19 cellular contexts compared by ENCODE assay signal in genomic region chr3:42477696-42478095, GRCh38. TPM values are rescaled to one million over a fixed set of nuclear protein-coding genes. Genes with fewer than 3 reads are reported as not detected.
DNase-seq lines count a peak whose midpoint lies in the region; ATAC-seq and TF ChIP-seq lines count a peak whose summit lies in the region.
"Had no signal": no experiment of that assay in that cellular context is flagged by ENCODE, and none has a peak within 500 bp of the region (broad histone marks: within the 10 kb centered on the region; RNA-seq: fewer than 3 reads in every experiment).

No MANE protein-coding gene starts in this region.

- H2AK5ac ChIP-seq in trophoblast cell (ENCODE audit: low read length) = peak overlapping the region; percentile 69

- H2BK5ac ChIP-seq in trophoblast cell (ENCODE audit: low read depth, low read length, poor library complexity) = no peak overlapping the region

- H3K4ac ChIP-seq in trophoblast cell (ENCODE audit: low read depth, low read length) = no peak overlapping the region

- TF ChIP-seq CTCF in breast epithelium (IDR thresholded peaks at IDR 0.05) (no peak), mammary epithelial cell (conservative IDR thresholded peaks at IDR 0.05 in 1 of 2, IDR thresholded peaks at IDR 0.05 in 1 of 2; ENCODE audit: extremely low read depth in 1 of 2, insufficient read depth in 1 of 2, low read depth in 1 of 2, low read length in 2 of 2) (no peak), VCaP (conservative IDR thresholded peaks at IDR 0.05) (no peak), adrenal gland (IDR thresholded peaks at IDR 0.05) (no peak), upper lobe of left lung (IDR thresholded peaks at IDR 0.05) (no peak)

- H2BK120ac ChIP-seq in trophoblast cell (ENCODE audit: insufficient read depth, low read length, poor library complexity) = no peak overlapping the region

- no peak overlapping the region for H4K8ac ChIP-seq in trophoblast cell (ENCODE audit: low read depth, low read length)

- DNase-seq in breast epithelium (ENCODE audit: low spot score in 2 of 2) = no peak
- no peak for DNase-seq in mammary epithelial cell
- DNase-seq in trophoblast cell = no peak
- DNase-seq in adrenal gland = no peak
- DNase-seq in SKM-1 (lab: John Stamatoyannopoulos, UW; ENCODE audit: unreplicated experiment) = no peak
- no peak for DNase-seq in upper lobe of left lung
- DNase-seq: 8988T; Calu3; CD8-positive, alpha-beta T cell; DMS 273 treated with DMSO at 0.1 percent for 48 hours; DMS53; DND-41; EL; GOT3; H9; IMR-90 had no signal

- in situ Hi-C loops in mammary epithelial cell (cut with MboI; ENCODE audit: low sequenced_read_pairs in 2 of 2) = no loop called here

- H3K9me3 ChIP-seq in breast epithelium = peaks cover 0 to 4% of the 10 kb centered on the region in 2 donors
- H3K9me3 ChIP-seq in mammary epithelial cell (replicated peaks; ENCODE audit: insufficient read depth, low read length) = no peaks in the 10 kb centered on the region
- no peaks in the 10 kb centered on the region for H3K9me3 ChIP-seq in trophoblast cell (ENCODE audit: insufficient read depth, low read depth, low read length)
- peaks cover 0 to 14% (median 9%) of the 10 kb centered on the region in 3 donors for H3K9me3 ChIP-seq in adrenal gland (replicated peaks in 1 of 3)
- peaks cover 0 to 18% (median 11%) of the 10 kb centered on the region in 4 donors for H3K9me3 ChIP-seq in upper lobe of left lung

- H3K36me3 ChIP-seq in breast epithelium (no peaks in the 10 kb centered on the region), mammary epithelial cell (ENCODE audit: insufficient read depth, low read length) (no peaks in the 10 kb centered on the region), trophoblast cell (ENCODE audit: control insufficient read depth in 1 of 2, insufficient read depth in 2 of 2, low read length in 2 of 2) (no peaks in the 10 kb centered on the region), adrenal gland (replicated peaks in 1 of 2) (no peaks in the 10 kb centered on the region), upper lobe of left lung (no peaks in the 10 kb centered on the region)
- H3K36me3 ChIP-seq: BLaER1 had no signal

- 92% methylated on average over 2 of the region's 2 CpGs for WGBS in mammary epithelial cell (ENCODE audit: low coverage, missing lambda C conversion rate)
- no CpG with 5 or more reads among the region's 2 CpGs for WGBS in trophoblast cell (ENCODE audit: extremely low coverage, insufficient coverage, insufficient read length)
- 72 to 88% (median 73%) methylated on average over 1 to 2 of the region's 2 CpGs for WGBS in adrenal gland, 4 donors
- WGBS in upper lobe of left lung, 2 donors = 64 to 85% methylated on average over 2 of the region's 2 CpGs

- H3K23ac ChIP-seq in trophoblast cell (ENCODE audit: low read length) = no peak overlapping the region

- H2AFZ ChIP-seq in mammary epithelial cell (ENCODE audit: low read depth, low read length) (no peak overlapping the region), trophoblast cell (ENCODE audit: insufficient read depth, low read length, poor library complexity) (no peak overlapping the region)

- H4K20me1 ChIP-seq in mammary epithelial cell (ENCODE audit: insufficient read depth, low read length) = no peaks in the 10 kb centered on the region
- H4K20me1 ChIP-seq: BLaER1 had no signal

- H3K4me3 ChIP-seq in breast epithelium (no peak overlapping the region), mammary epithelial cell (replicated peaks in 1 of 3; ENCODE audit: insufficient read depth in 1 of 3, low read depth in 2 of 3, low read length in 3 of 3) (no peak overlapping the region), trophoblast cell (ENCODE audit: low read depth, low read length) (no peak overlapping the region), adrenal gland (no peak overlapping the region), upper lobe of left lung (no peak overlapping the region)
- H3K4me3 ChIP-seq: BLaER1 had no signal

- ATAC-seq in upper lobe of left lung (ENCODE audit: low FRiP score in 2 of 2) = no peak
- ATAC-seq: CD8-positive, alpha-beta T cell had no signal

- TF ChIP-seq EP300 in upper lobe of left lung (IDR thresholded peaks at IDR 0.05) = no peak

- no peak overlapping the region for H3K18ac ChIP-seq in trophoblast cell (ENCODE audit: low read length)

- CTCF ChIA-PET in mammary epithelial cell (lab: Charles Lee; ENCODE audit: low non-redundant PET) = no interaction called here

- no peaks in the 10 kb centered on the region for H3K27me3 ChIP-seq in breast epithelium
- no peaks in the 10 kb centered on the region for H3K27me3 ChIP-seq in mammary epithelial cell (ENCODE audit: insufficient read depth, low read length)
- no peaks in the 10 kb centered on the region for H3K27me3 ChIP-seq in trophoblast cell (ENCODE audit: insufficient read depth, low read length)
- H3K27me3 ChIP-seq in adrenal gland = no peaks in the 10 kb centered on the region
- H3K27me3 ChIP-seq in upper lobe of left lung = no peaks in the 10 kb centered on the region
- H3K27me3 ChIP-seq: BLaER1 had no signal

- H4K12ac ChIP-seq in trophoblast cell (ENCODE audit: low read depth, low read length) = no peak overlapping the region

- H4K91ac ChIP-seq in trophoblast cell (ENCODE audit: low read depth, low read length) = no peak overlapping the region

- H3K27ac ChIP-seq in breast epithelium (peak overlapping the region; percentile 44 to 89), mammary epithelial cell (ENCODE audit: insufficient read depth, low read depth, low read length) (no peak overlapping the region), VCaP (peak overlapping the region; percentile 98), trophoblast cell (ENCODE audit: low read depth, low read length) (no peak overlapping the region), adrenal gland (no peak overlapping the region), upper lobe of left lung (peak overlapping the region in 2 of 4 donors; percentile 13 to 81)
- H3K27ac ChIP-seq: BLaER1 had no signal

- dilution Hi-C loops in mammary epithelial cell (cut with HindIII; ENCODE audit: low sequenced_read_pairs) = no loop called here

- TF ChIP-seq POLR2A in breast epithelium (IDR thresholded peaks at IDR 0.05) (no peak), adrenal gland (IDR thresholded peaks at IDR 0.05) (no peak), upper lobe of left lung (IDR thresholded peaks at IDR 0.05) (no peak)

- H3K9ac ChIP-seq in mammary epithelial cell (ENCODE audit: insufficient read depth, low read length) (no peak overlapping the region), trophoblast cell (ENCODE audit: low read length) (no peak overlapping the region)
- H3K9ac ChIP-seq: BLaER1 had no signal

- intact Hi-C loops in breast epithelium (cut with DNase I; ENCODE audit: low total_unique reads) = no loop called here
- intact Hi-C loops in mammary epithelial cell (cut with micrococcal nuclease) = no loop called here
- intact Hi-C loops in adrenal gland (cut with DNase I) = no loop called here

- H3K79me1 ChIP-seq in trophoblast cell (ENCODE audit: low read length) = peaks cover 28% of the 10 kb centered on the region

- BruUV-seq in mammary epithelial cell (replicated peaks; lab: Mats Ljungman, UMichigan) = no TSS peak

- H3K79me2 ChIP-seq in mammary epithelial cell (ENCODE audit: insufficient read depth, low read length) (no peaks in the 10 kb centered on the region), trophoblast cell (ENCODE audit: control insufficient read depth, insufficient read depth, low read length, poor library complexity) (peaks cover 2% of the 10 kb centered on the region)

- H3K4me1 ChIP-seq in breast epithelium = peaks cover 0 to 19% of the 10 kb centered on the region in 2 donors
- peaks cover 28% of the 10 kb centered on the region for H3K4me1 ChIP-seq in mammary epithelial cell (ENCODE audit: insufficient read depth, low read length)
- H3K4me1 ChIP-seq in trophoblast cell (ENCODE audit: control insufficient read depth in 1 of 2, insufficient read depth in 2 of 2, low read length in 2 of 2) = peaks cover 24 to 25% of the 10 kb centered on the region in 2 experiments
- H3K4me1 ChIP-seq in adrenal gland (replicated peaks in 1 of 2) = peaks cover 0 to 8% of the 10 kb centered on the region in 2 donors
- peaks cover 20 to 38% (median 29%) of the 10 kb centered on the region in 4 donors for H3K4me1 ChIP-seq in upper lobe of left lung
- H3K4me1 ChIP-seq: BLaER1 had no signal

- no peak overlapping the region for H3K4me2 ChIP-seq in mammary epithelial cell (ENCODE audit: insufficient read depth, low read depth, low read length)
- H3K4me2 ChIP-seq in trophoblast cell (ENCODE audit: low read length) = no peak overlapping the region
- H3K4me2 ChIP-seq: BLaER1 had no signal

- no peak overlapping the region for H2BK12ac ChIP-seq in trophoblast cell (ENCODE audit: low read length)

- H3K14ac ChIP-seq in trophoblast cell (ENCODE audit: low read length) = no peak overlapping the region

RNA-seq across cellular contexts. Expression of gene VIPR1, which starts 24.7 kb away (rescaled TPM):
- total RNA-seq in breast epithelium (10 to 100 TPM; 16.3 to 40.2 (median 25.2) TPM), mammary epithelial cell (10 to 100 TPM in 1 of 2 donors, 1 to 10 TPM in 1; 4.7 to 21.3 TPM), adrenal gland (10 to 100 TPM in 3 of 8 donors, 1 to 10 TPM in 5; 2.2 to 24.4 (median 3.6) TPM), upper lobe of left lung (100 to 1,000 TPM in 4 of 6 donors, 10 to 100 TPM in 2; 92.6 to 577 (median 198) TPM)
- polyA plus RNA-seq in mammary epithelial cell (0.77 TPM), adrenal gland (1 to 10 TPM; 2.6 to 9.2 (median 4.2) TPM)
- 12.5 TPM for polyA minus RNA-seq in mammary epithelial cell
- 8.1 and 8.8 TPM in 2 replicates for polyA plus RNA-seq in trophoblast cell (2013)
- total RNA-seq: IMR-90 had no signal
- polyA plus RNA-seq: AG04450, IMR-90 had no signal

Comparison
In these comparisons a context has a peak if more than half of its experiments do, and no peak if none do; other contexts are left out.
1. H3K27ac ChIP-seq: peak in breast epithelium (2 of 2) and VCaP (single experiment); none in mammary epithelial cell (single experiment), trophoblast cell (single experiment) and adrenal gland (0 of 5).